In genomic region chr1:248906741-248907661, GRCh38 we compare ENCODE assay signal across 1 cellular context.
TF ChIP-seq lines count a peak whose summit lies in the region.

No MANE protein-coding gene starts in this region.

TF ChIP-seq in endothelial cell of umbilical vein, 7 proteins besides CTCF, POLR2A, EP300 and RAD21:
- TF ChIP-seq FOS (IDR thresholded peaks at IDR 0.05; ENCODE audit: borderline replicate concordance, insufficient read depth, low read length) = no peak
- TF ChIP-seq JUN (IDR thresholded peaks at IDR 0.05; ENCODE audit: borderline replicate concordance, insufficient read depth, insufficient read length, low read depth) = no peak
- TF ChIP-seq MAX (IDR thresholded peaks at IDR 0.05; ENCODE audit: insufficient read depth, insufficient read length) = no peak
- no peak for TF ChIP-seq EZH2 (IDR thresholded peaks at IDR 0.05; ENCODE audit: borderline replicate concordance, low read depth, low read length, severe bottlenecking)
- no peak for TF ChIP-seq POLR2AphosphoS5 (IDR thresholded peaks at IDR 0.05; ENCODE audit: insufficient read depth, low read depth, low read length)
